Comparison of ENCODE assay signal across 14 cellular contexts in the genomic region with DNA sequence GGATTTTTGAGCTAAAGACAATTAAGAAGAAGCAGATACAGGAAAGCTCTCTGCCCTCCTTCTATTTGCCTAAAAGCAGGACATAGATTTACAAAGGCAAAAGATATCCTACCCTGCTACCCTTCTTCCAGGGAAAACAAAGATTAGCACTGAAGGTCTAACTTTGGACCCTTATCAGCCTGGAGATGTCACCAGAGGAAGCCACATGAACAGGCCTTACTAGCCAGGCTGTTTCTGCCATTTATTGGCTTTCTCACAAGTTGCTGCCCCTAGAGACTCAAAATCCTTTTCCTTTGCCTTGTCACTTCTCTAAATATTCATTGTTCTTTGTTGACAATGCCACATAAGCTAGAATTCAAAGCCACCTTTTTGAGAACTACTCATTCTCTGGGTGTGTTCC.
"Had no signal": no experiment of that assay in that cellular context is flagged by ENCODE, and none has a peak within 500 bp of the region (broad histone marks: within the 10 kb centered on the region; RNA-seq: fewer than 3 reads in every experiment).

No MANE protein-coding gene starts in this region.

- H3K36me3 ChIP-seq: adrenal gland, lower lobe of right lung, sigmoid colon, thoracic aorta had no signal

- H3K79me2 ChIP-seq: parathyroid adenoma had no signal

- H3K9me3 ChIP-seq: adrenal gland, lower lobe of right lung, sigmoid colon, thoracic aorta had no signal

- DNase-seq: activated CD4-positive, alpha-beta T cell treated with anti-CD3 and anti-CD28 coated beads, Interleukin-2, amount 50 U/mL, for 4 hours; activated effector memory CD4-positive, alpha-beta T cell treated with anti-CD3 and anti-CD28 coated beads, Interleukin-2, amount 50 U/mL, for 16 hours; activated naive CD4-positive, alpha-beta T cell treated with anti-CD3 and anti-CD28 coated beads, Interleukin-2, amount 50 U/mL, for 16 hours; activated T-cell treated with anti-CD3 and anti-CD28 coated beads, Interleukin-2, amount 50 U/mL, for 72 hours; adrenal gland; effector CD8-positive, alpha-beta T cell; islet precursor cell; lower lobe of right lung; sigmoid colon; stimulated activated CD4-positive, alpha-beta T cell treated with anti-CD3 and anti-CD28 coated beads, Interleukin-4, amount 100 ng/mL, for 4 hours had no signal

- H3K4me3 ChIP-seq: adrenal gland, lower lobe of right lung, sigmoid colon, thoracic aorta had no signal

- H3K27me3 ChIP-seq: adrenal gland, sigmoid colon had no signal

- H3K27ac ChIP-seq: adrenal gland, lower lobe of right lung, parathyroid adenoma, thoracic aorta had no signal

- H3K36me3 Mint-ChIP-seq: natural killer cell treated with Interleukin-12 subunit alpha and Interleukin-12 subunit beta and Interleukin-15 and Interleukin-18, amount 100 ng/mL, for 72 hours; stimulated activated memory B cell treated with anti-CD40 and anti-IgM and Interleukin-4, amounts not matched to agents 10 μg/mL and 1 μg/mL and 100 μg/mL, for 72 hours had no signal

- H3K4me3 Mint-ChIP-seq: activated T-cell treated with anti-CD3 and anti-CD28 coated beads, Interleukin-2, amount 50 U/mL, for 72 hours; natural killer cell treated with Interleukin-12 subunit alpha and Interleukin-12 subunit beta and Interleukin-15 and Interleukin-18, amount 100 ng/mL, for 72 hours; stimulated activated memory B cell treated with anti-CD40 and anti-IgM and Interleukin-4, amounts not matched to agents 10 μg/mL and 1 μg/mL and 100 μg/mL, for 72 hours had no signal

- H3K4me1 ChIP-seq: adrenal gland, lower lobe of right lung, parathyroid adenoma had no signal

- H3K9me3 Mint-ChIP-seq: natural killer cell treated with Interleukin-12 subunit alpha and Interleukin-12 subunit beta and Interleukin-15 and Interleukin-18, amount 100 ng/mL, for 72 hours; stimulated activated memory B cell treated with anti-CD40 and anti-IgM and Interleukin-4, amounts not matched to agents 10 μg/mL and 1 μg/mL and 100 μg/mL, for 72 hours had no signal

- ATAC-seq: activated T-cell treated with anti-CD3 and anti-CD28 coated beads, Interleukin-2, amount 50 U/mL, for 72 hours; lower lobe of right lung; natural killer cell treated with Interleukin-12 subunit alpha and Interleukin-12 subunit beta and Interleukin-15 and Interleukin-18, amount 100 ng/mL, for 72 hours; stimulated activated memory B cell treated with anti-CD40 and anti-IgM and Interleukin-4, amounts not matched to agents 10 μg/mL and 1 μg/mL and 100 μg/mL, for 72 hours had no signal

- H3K27me3 Mint-ChIP-seq: natural killer cell treated with Interleukin-12 subunit alpha and Interleukin-12 subunit beta and Interleukin-15 and Interleukin-18, amount 100 ng/mL, for 72 hours; stimulated activated memory B cell treated with anti-CD40 and anti-IgM and Interleukin-4, amounts not matched to agents 10 μg/mL and 1 μg/mL and 100 μg/mL, for 72 hours had no signal

- H3K27ac Mint-ChIP-seq: activated T-cell treated with anti-CD3 and anti-CD28 coated beads, Interleukin-2, amount 50 U/mL, for 72 hours; natural killer cell treated with Interleukin-12 subunit alpha and Interleukin-12 subunit beta and Interleukin-15 and Interleukin-18, amount 100 ng/mL, for 72 hours; stimulated activated memory B cell treated with anti-CD40 and anti-IgM and Interleukin-4, amounts not matched to agents 10 μg/mL and 1 μg/mL and 100 μg/mL, for 72 hours had no signal
